Comparison of ENCODE assay signal across 13 cellular contexts in genomic region chr7:22443370-22444180, GRCh38. TPM values are rescaled to one million over a fixed set of nuclear protein-coding genes. Genes with fewer than 3 reads are reported as not detected.
A peak's percentile ranks its signal among the peaks of the same experiment; 100 is the strongest.
DNase-seq lines count a peak whose midpoint lies in the region; ATAC-seq, FAIRE-seq and TF ChIP-seq lines count a peak whose summit lies in the region.
"Had no signal": no experiment of that assay in that cellular context is flagged by ENCODE, and none has a peak within 500 bp of the region (broad histone marks: within the 10 kb centered on the region; RNA-seq: fewer than 3 reads in every experiment).

No MANE protein-coding gene starts in this region.

- peak overlapping the region; percentile 8 for H3K27ac Mint-ChIP-seq in activated B cell treated with CpG ODN at 0.5 μM for 24 hours
- no peak overlapping the region for H3K27ac Mint-ChIP-seq in Caco-2 (ENCODE audit: unreplicated experiment)
- H3K27ac Mint-ChIP-seq: memory B cell had no signal

- ATAC-seq in activated B cell treated with CpG ODN at 0.5 μM for 24 hours (ENCODE audit: low read depth) (no peak), HG02588 (IDR thresholded peaks at IDR 0.05; ENCODE audit: unreplicated experiment) (no peak)

- H3K36me3 ChIP-seq in Caco-2 (ENCODE audit: control insufficient read depth, insufficient read depth, low read length), result no peaks in the 10 kb centered on the region

- no peak overlapping the region for H3K4me3 ChIP-seq in Caco-2 (ENCODE audit: low read depth, low read length)
- H3K4me3 ChIP-seq: SK-N-MC, skin epidermis had no signal

- peaks cover 10% of the 10 kb centered on the region; the same call in 1 of the 2 replicates for H3K4me1 ChIP-seq in Caco-2

- CTCF ChIA-PET in activated B cell treated with CpG ODN at 0.5 μM for 24 hours (lab: Charles Lee), result no interaction called here
- CTCF ChIA-PET in Caco-2 (lab: Charles Lee), result interaction anchor here (0.6 to 1.6 kb wide), 2 partner anchors 9 to 362 kb away, joined by 3 read pairs; no protein-coding TSS in a partner anchor

- intact Hi-C loops in activated B cell treated with CpG ODN at 0.5 μM for 24 hours (cut with micrococcal nuclease) (loop anchor here (2.0 to 10.0 kb wide), 2 partner anchors 19 to 499 kb away; partner anchors contain the start of gene CDCA7L), Caco-2 (cut with micrococcal nuclease; ENCODE audit: unreplicated experiment) (no loop called here)

- FAIRE-seq in HTR-8/SVneo (lab: Jason Lieb, UNC), result no peak

- H3K9me3 ChIP-seq in Caco-2, result no peaks in the 10 kb centered on the region

- H3K27ac ChIP-seq in C4-2B, result peak overlapping the region; percentile 5; the same call in 1 of the 2 replicates
- H3K27ac ChIP-seq: foreskin keratinocyte, SK-N-MC had no signal

- H3K27me3 ChIP-seq in Caco-2 (replicated peaks; ENCODE audit: control insufficient read depth, insufficient read depth, low read length), result no peaks in the 10 kb centered on the region
- H3K27me3 ChIP-seq: foreskin keratinocyte had no signal

- no TSS peak for BruUV-seq in Caco-2 (replicated peaks; lab: Mats Ljungman, UMichigan)

- H3K27me3 Mint-ChIP-seq in activated B cell treated with CpG ODN at 0.5 μM for 24 hours (no peaks in the 10 kb centered on the region), Caco-2 (ENCODE audit: insufficient read depth, unreplicated experiment) (no peaks in the 10 kb centered on the region)

- POLR2A ChIA-PET in activated B cell treated with CpG ODN at 0.5 μM for 24 hours (lab: Charles Lee) (interaction anchor here (1.4 kb wide), 1 partner anchor 12 kb away, joined by 4 read pairs; no protein-coding TSS in a partner anchor), Caco-2 (lab: Charles Lee) (no interaction called here)

- H3K4me3 Mint-ChIP-seq in activated B cell treated with CpG ODN at 0.5 μM for 24 hours, result no peak overlapping the region
- H3K4me3 Mint-ChIP-seq in Caco-2 (ENCODE audit: unreplicated experiment), result no peak overlapping the region
- H3K4me3 Mint-ChIP-seq: memory B cell had no signal

- DNase-seq in HTR-8/SVneo (ENCODE audit: insufficient read length, low spot score), result peak; percentile 34
- no peak for DNase-seq in activated B cell treated with CpG ODN at 0.5 μM for 24 hours
- DNase-seq in lung microvascular endothelial cell (ENCODE audit: low read depth in 2 of 2), result peak; percentile 56 to 96
- DNase-seq in Caco-2, result no peak
- DNase-seq in stimulated activated CD4-positive, alpha-beta T cell treated with anti-CD3 and anti-CD28 coated beads, Interleukin-2, amount 100 ng/mL, for 24 hours, result no peak
- no peak for DNase-seq in NCI-H1105 treated with DMSO at 0.1 percent for 48 hours (lab: John Stamatoyannopoulos, UW)
- DNase-seq: NCI-H226 had no signal

- H3K36me3 Mint-ChIP-seq in activated B cell treated with CpG ODN at 0.5 μM for 24 hours (ENCODE audit: low read depth), result no peaks in the 10 kb centered on the region
- H3K36me3 Mint-ChIP-seq in Caco-2 (ENCODE audit: insufficient read depth, unreplicated experiment), result no peaks in the 10 kb centered on the region
- H3K36me3 Mint-ChIP-seq: memory B cell had no signal

- TF ChIP-seq CTCF in C4-2B (conservative IDR thresholded peaks at IDR 0.05), result no peak
- no peak for TF ChIP-seq CTCF in activated B cell treated with CpG ODN at 0.5 μM for 24 hours (IDR thresholded peaks at IDR 0.05)
- no peak for TF ChIP-seq CTCF in Caco-2 (IDR thresholded peaks at IDR 0.05; ENCODE audit: insufficient read depth in 1 of 2, low read depth in 1 of 2, low read length in 1 of 2, severe bottlenecking in 1 of 2, unreplicated experiment in 1 of 2)

- peaks cover 82% of the 10 kb centered on the region for H3K4me1 Mint-ChIP-seq in activated B cell treated with CpG ODN at 0.5 μM for 24 hours
- H3K4me1 Mint-ChIP-seq in Caco-2 (ENCODE audit: low read depth, unreplicated experiment), result peaks cover 14% of the 10 kb centered on the region

- H3K9me3 Mint-ChIP-seq in activated B cell treated with CpG ODN at 0.5 μM for 24 hours (no peaks in the 10 kb centered on the region), Caco-2 (ENCODE audit: unreplicated experiment) (no peaks in the 10 kb centered on the region)
- H3K9me3 Mint-ChIP-seq: memory B cell had no signal

RNA-seq across cellular contexts. Expression of gene STEAP1B, which starts 56.4 kb away (rescaled TPM):
- total RNA-seq in activated B cell treated with CpG ODN at 0.5 μM for 24 hours, result 96.4 and 117 TPM in 2 replicates
- total RNA-seq in lung microvascular endothelial cell, result 2.2 and 8.1 TPM in 2 replicates
- 1.7 TPM in 2 replicates for total RNA-seq in Caco-2 (2022)

Comparison
In these comparisons a context has a peak if more than half of its experiments do, and no peak if none do; other contexts are left out.
1. DNase-seq: peak in HTR-8/SVneo (single experiment) and lung microvascular endothelial cell (2 of 2); none in activated B cell treated with CpG ODN at 0.5 μM for 24 hours (single experiment), Caco-2 (0 of 2), stimulated activated CD4-positive, alpha-beta T cell treated with anti-CD3 and anti-CD28 coated beads, Interleukin-2, amount 100 ng/mL, for 24 hours (0 of 2) and NCI-H1105 treated with DMSO at 0.1 percent for 48 hours (single experiment).
2. RNA of gene STEAP1B, which starts 56.4 kb away (total RNA-seq): 96.4 to 117 TPM in activated B cell treated with CpG ODN at 0.5 μM for 24 hours; 2.2 to 8.1 TPM in lung microvascular endothelial cell and 1.7 TPM in Caco-2; every median in the first group is over 10 times any median in the second.